8 cellular contexts compared by ENCODE assay signal in genomic region chr19:19900124-19900523, GRCh38. TPM values are rescaled to one million over a fixed set of nuclear protein-coding genes. Genes with fewer than 3 reads are reported as not detected.
DNase-seq lines count a peak whose midpoint lies in the region; ATAC-seq and TF ChIP-seq lines count a peak whose summit lies in the region.

No MANE protein-coding gene starts in this region.

- H3K4me1 ChIP-seq in BLaER1 (peaks cover 20% of the 10 kb centered on the region), neutrophil (ENCODE audit: control insufficient read depth in 1 of 2, insufficient read depth in 1 of 2, low read depth in 1 of 2, low read length in 1 of 2) (peaks cover 14 to 15% of the 10 kb centered on the region in 2 experiments)

- no peaks in the 10 kb centered on the region for H4K20me1 ChIP-seq in BLaER1

- H3K9me3 ChIP-seq in BLaER1: peaks cover 69% of the 10 kb centered on the region
- H3K9me3 ChIP-seq in SK-N-MC (ENCODE audit: low read depth, low read length): no peaks in the 10 kb centered on the region
- peaks cover 6% of the 10 kb centered on the region for H3K9me3 ChIP-seq in neutrophil

- H3K36me3 ChIP-seq in BLaER1 (peaks cover 49% of the 10 kb centered on the region), SK-N-MC (ENCODE audit: insufficient read depth, low read length) (no peaks in the 10 kb centered on the region), neutrophil (no peaks in the 10 kb centered on the region)

- H3K4me2 ChIP-seq in BLaER1: peak overlapping the region; percentile 91

- H3K27ac ChIP-seq in BLaER1 (peak overlapping the region; percentile 94), SK-N-MC (no peak overlapping the region), epithelial cell of prostate (peak overlapping the region; percentile 73), neutrophil (peak overlapping the region; percentile 82)

- no peak for TF ChIP-seq CTCF in neutrophil (IDR thresholded peaks at IDR 0.05)

- H3K27me3 ChIP-seq in BLaER1 (no peaks in the 10 kb centered on the region), neutrophil (no peaks in the 10 kb centered on the region)

- intact Hi-C loops in left colon (cut with DNase I, micrococcal nuclease): no loop called here

- peak; percentile 16 for DNase-seq in H4 (ENCODE audit: low spot score)
- DNase-seq in SK-N-MC (ENCODE audit: low read depth, low spot score): no peak
- no peak for DNase-seq in epithelial cell of prostate (ENCODE audit: low read depth, low spot score)
- no peak for DNase-seq in activated CD4-positive, CD25-positive, alpha-beta regulatory T cell treated with anti-CD3 and anti-CD28 coated beads, Interleukin-2, amount 50 U/mL, for 72 hours
- DNase-seq in left colon: no peak

- H3K4me3 ChIP-seq in BLaER1: peak overlapping the region; percentile 86
- peak overlapping the region; percentile 62 for H3K4me3 ChIP-seq in SK-N-MC
- H3K4me3 ChIP-seq in neutrophil (ENCODE audit: low read depth in 1 of 2, low read length in 1 of 2): peak overlapping the region; percentile 80 to 90

- no peak for ATAC-seq in GM19467 (IDR thresholded peaks at IDR 0.05; ENCODE audit: unreplicated experiment)
- no peak for ATAC-seq in left colon

- H3K9ac ChIP-seq in BLaER1 (peak overlapping the region; percentile 95), SK-N-MC (ENCODE audit: insufficient read length) (no peak overlapping the region)

RNA-seq across cellular contexts. Expression of gene ZNF93, which starts 0.6 kb away (rescaled TPM):
- 5.4 and 8.3 TPM in 2 replicates for total RNA-seq in H4 (2014; rRNA removed; shearing (Covaris generic))
- total RNA-seq in left colon: 1 to 10 TPM; 2.3 to 3.4 TPM

RNA-seq across cellular contexts. Expression of gene ZNF253, which starts 34.4 kb away (rescaled TPM):
- 2.6 and 5.7 TPM in 2 replicates for total RNA-seq in H4 (2014; rRNA removed; shearing (Covaris generic))
- 10 to 100 TPM in 1 of 2 donors, 1 to 10 TPM in 1; 8.7 to 11.8 TPM for total RNA-seq in left colon
